10 cellular contexts compared by ENCODE assay signal in genomic region chrX:148133099-148133725, GRCh38.
DNase-seq lines count a peak whose midpoint lies in the region; ATAC-seq and TF ChIP-seq lines count a peak whose summit lies in the region.
"Had no signal": no experiment of that assay in that cellular context is flagged by ENCODE, and none has a peak within 500 bp of the region (broad histone marks: within the 10 kb centered on the region; RNA-seq: fewer than 3 reads in every experiment).

No MANE protein-coding gene starts in this region.

- no peak overlapping the region for H2BK12ac ChIP-seq in H9 (ENCODE audit: insufficient read length, low read depth, low read length)

- H3K4ac ChIP-seq in H9 (ENCODE audit: low read depth, low read length), result no peak overlapping the region

- no peaks in the 10 kb centered on the region for H3K36me3 ChIP-seq in Panc1 (ENCODE audit: control insufficient read depth, insufficient read depth, low read length)
- H3K36me3 ChIP-seq in hepatocyte (replicated peaks; ENCODE audit: insufficient read depth, low read depth), result no peaks in the 10 kb centered on the region
- no peaks in the 10 kb centered on the region for H3K36me3 ChIP-seq in thyroid gland

- intact Hi-C loops in Panc1 (cut with micrococcal nuclease; ENCODE audit: unreplicated experiment), result loop anchor here (5.0 kb wide), 1 partner anchor 1154 kb away; no protein-coding TSS in a partner anchor
- intact Hi-C loops in thyroid gland (cut with DNase I), result no loop called here

- H2BK15ac ChIP-seq in H9 (ENCODE audit: low read depth, low read length), result no peak overlapping the region

- H2BK120ac ChIP-seq in H9 (ENCODE audit: low read depth, low read length, poor library complexity, severe bottlenecking), result no peak overlapping the region

- no peak overlapping the region for H2AFZ ChIP-seq in H9 (ENCODE audit: low read length)
- no peak overlapping the region for H2AFZ ChIP-seq in hepatocyte

- TF ChIP-seq CTCF in C4-2B (conservative IDR thresholded peaks at IDR 0.05), result peak; percentile 16
- TF ChIP-seq CTCF in H9 (conservative IDR thresholded peaks at IDR 0.05), result peak; percentile 34; the same call in 2 of the 3 replicates
- TF ChIP-seq CTCF in Panc1 (IDR thresholded peaks at IDR 0.05), result peak; percentile 18; the same call in 1 of the 2 replicates
- peak; percentile 42 for TF ChIP-seq CTCF in hepatocyte (IDR thresholded peaks at IDR 0.05; ENCODE audit: poor library complexity)
- no peak for TF ChIP-seq CTCF in thyroid gland (IDR thresholded peaks at IDR 0.05)
- TF ChIP-seq CTCF in osteocyte (IDR thresholded peaks at IDR 0.05), result no peak

- no peaks in the 10 kb centered on the region for H3K27me3 ChIP-seq in H9 (ENCODE audit: insufficient read depth, low read length)
- no peaks in the 10 kb centered on the region for H3K27me3 ChIP-seq in Panc1 (ENCODE audit: control insufficient read depth, insufficient read depth, low read length)
- H3K27me3 ChIP-seq in hepatocyte, result no peaks in the 10 kb centered on the region
- H3K27me3 ChIP-seq in thyroid gland, result no peaks in the 10 kb centered on the region

- peaks cover under 1 to 1% (median under 1%) of the 10 kb centered on the region in 3 experiments; a peak in 4 of 7 replicates for H3K36me3 Mint-ChIP-seq in H9 (ENCODE audit: insufficient read depth in 1 of 3, low read depth in 3 of 3)
- no peaks in the 10 kb centered on the region for H3K36me3 Mint-ChIP-seq in osteocyte (ENCODE audit: unreplicated experiment)

- H3K4me1 Mint-ChIP-seq in H9 (peaks cover 2 to 6% of the 10 kb centered on the region in 2 experiments; a peak in 2 of 4 replicates), osteocyte (ENCODE audit: unreplicated experiment) (no peaks in the 10 kb centered on the region)
- H3K4me1 Mint-ChIP-seq: activated CD4-positive, alpha-beta T cell treated with anti-CD3 and anti-CD28 coated beads for 36 hours had no signal

- H2BK5ac ChIP-seq in H9 (ENCODE audit: insufficient read length, low read length), result no peak overlapping the region

- no CpG with 5 or more reads among the region's 6 CpGs for WGBS in H9 (ENCODE audit: extremely low coverage, insufficient read length, low lambda C conversion rate)
- 58% methylated on average over 6 of the region's 6 CpGs for WGBS in hepatocyte (ENCODE audit: low lambda C conversion rate, missing lambda C conversion rate)
- 49 to 50% methylated on average over 5 to 6 of the region's 6 CpGs for WGBS in thyroid gland, 2 donors

- H3K27ac ChIP-seq in C4-2B, result no peak overlapping the region
- H3K27ac ChIP-seq in H9 (ENCODE audit: insufficient read length, low read depth, low read length), result no peak overlapping the region
- no peak overlapping the region for H3K27ac ChIP-seq in Panc1 (ENCODE audit: low read length)
- no peak overlapping the region for H3K27ac ChIP-seq in hepatocyte
- no peak overlapping the region for H3K27ac ChIP-seq in thyroid gland

- no peak overlapping the region for H4K5ac ChIP-seq in H9 (ENCODE audit: insufficient read length, low read depth, low read length)

- no peak overlapping the region for H3K4me3 Mint-ChIP-seq in H9
- H3K4me3 Mint-ChIP-seq in osteocyte (ENCODE audit: unreplicated experiment), result no peak overlapping the region
- H3K4me3 Mint-ChIP-seq: activated CD4-positive, alpha-beta T cell treated with anti-CD3 and anti-CD28 coated beads for 36 hours; stimulated activated naive CD8-positive, alpha-beta T cell treated with anti-CD3 and anti-CD28 coated beads, Interleukin-15, Interleukin-2, amounts not matched to agents 100 ng/mL and 50 ng/mL, for 24 hours had no signal

- H3K9me3 Mint-ChIP-seq in H9 (peaks cover 37 to 51% of the 10 kb centered on the region in 2 experiments), osteocyte (ENCODE audit: unreplicated experiment) (no peaks in the 10 kb centered on the region)
- H3K9me3 Mint-ChIP-seq: stimulated activated naive CD8-positive, alpha-beta T cell treated with anti-CD3 and anti-CD28 coated beads, Interleukin-15, Interleukin-2, amounts not matched to agents 100 ng/mL and 50 ng/mL, for 24 hours had no signal

- H3K18ac ChIP-seq in H9 (ENCODE audit: insufficient read length, low read depth, low read length), result no peak overlapping the region

- no peak overlapping the region for H3K14ac ChIP-seq in H9 (ENCODE audit: insufficient read depth, low read length)

- no peak for DNase-seq in H9
- no peak for DNase-seq in Panc1 (ENCODE audit: low read depth, low spot score)
- DNase-seq in hepatocyte (ENCODE audit: low spot score), result no peak
- DNase-seq in thyroid gland, result no peak
- no peak for DNase-seq in osteocyte (ENCODE audit: extremely low spot score, unreplicated experiment)
- DNase-seq: activated CD4-positive, alpha-beta T cell treated with anti-CD3 and anti-CD28 coated beads for 36 hours had no signal

- H3K79me1 ChIP-seq in H9 (ENCODE audit: insufficient read depth, low read depth, low read length, poor library complexity, severe bottlenecking), result no peaks in the 10 kb centered on the region

- no peak overlapping the region for H3K9ac ChIP-seq in H9 (ENCODE audit: extremely low read depth, insufficient read length, low read length)

- BruUV-seq in Panc1 (replicated peaks; lab: Mats Ljungman, UMichigan), result no TSS peak

- H3K27me3 Mint-ChIP-seq in H9 (ENCODE audit: low read depth), result no peaks in the 10 kb centered on the region
- no peaks in the 10 kb centered on the region for H3K27me3 Mint-ChIP-seq in osteocyte (ENCODE audit: unreplicated experiment)
- H3K27me3 Mint-ChIP-seq: activated CD4-positive, alpha-beta T cell treated with anti-CD3 and anti-CD28 coated beads for 36 hours; stimulated activated naive CD8-positive, alpha-beta T cell treated with anti-CD3 and anti-CD28 coated beads, Interleukin-15, Interleukin-2, amounts not matched to agents 100 ng/mL and 50 ng/mL, for 24 hours had no signal

- H3K56ac ChIP-seq in H9 (ENCODE audit: insufficient read length, low read depth, low read length), result no peak overlapping the region

- H3K4me3 ChIP-seq in Panc1 (ENCODE audit: low read depth in 2 of 2, low read length in 2 of 2) (no peak overlapping the region), hepatocyte (no peak overlapping the region), thyroid gland (replicated peaks in 1 of 3) (no peak overlapping the region)

- no peak overlapping the region for H4K8ac ChIP-seq in H9 (replicated peaks; ENCODE audit: insufficient read length, low read depth, low read length)

- H3K4me1 ChIP-seq in H9 (ENCODE audit: insufficient read depth, low read length), result no peaks in the 10 kb centered on the region
- H3K4me1 ChIP-seq in Panc1 (ENCODE audit: control insufficient read depth, insufficient read depth, low read length), result no peaks in the 10 kb centered on the region
- H3K4me1 ChIP-seq in hepatocyte (ENCODE audit: insufficient read depth), result no peaks in the 10 kb centered on the region
- H3K4me1 ChIP-seq in thyroid gland, result no peaks in the 10 kb centered on the region

- CTCF ChIA-PET in Panc1 (lab: Charles Lee), result no interaction called here

- H3K27ac Mint-ChIP-seq in H9 (no peak overlapping the region), osteocyte (ENCODE audit: unreplicated experiment) (no peak overlapping the region)
- H3K27ac Mint-ChIP-seq: activated CD4-positive, alpha-beta T cell treated with anti-CD3 and anti-CD28 coated beads for 36 hours; stimulated activated naive CD8-positive, alpha-beta T cell treated with anti-CD3 and anti-CD28 coated beads, Interleukin-15, Interleukin-2, amounts not matched to agents 100 ng/mL and 50 ng/mL, for 24 hours had no signal

- POLR2A ChIA-PET in Panc1 (lab: Charles Lee), result no interaction called here

- H3K9me2 ChIP-seq in hepatocyte (replicated peaks; ENCODE audit: insufficient read depth), result no peaks in the 10 kb centered on the region

- H3K79me2 ChIP-seq in H9 (ENCODE audit: insufficient read depth, low read length) (no peaks in the 10 kb centered on the region), hepatocyte (no peaks in the 10 kb centered on the region)

- H3K23ac ChIP-seq in H9 (ENCODE audit: insufficient read length, low read depth, low read length), result no peak overlapping the region

- no peak overlapping the region for H4K91ac ChIP-seq in H9 (ENCODE audit: insufficient read length, low read depth, low read length)

- ATAC-seq in Panc1, result no peak
- no peak for ATAC-seq in GM18858 (IDR thresholded peaks at IDR 0.05; ENCODE audit: unreplicated experiment)
- ATAC-seq in GM19455 (IDR thresholded peaks at IDR 0.05; ENCODE audit: unreplicated experiment), result no peak
- ATAC-seq: activated CD4-positive, alpha-beta T cell treated with anti-CD3 and anti-CD28 coated beads for 36 hours had no signal

- no peak overlapping the region for H3T11ph ChIP-seq in H9 (ENCODE audit: low read length)

- in situ Hi-C loops in Panc1 (cut with HindIII; ENCODE audit: low pct_unique_long_range_greater_than_20kb, low sequenced_read_pairs), result no loop called here

- H3K23me2 ChIP-seq in H9 (ENCODE audit: insufficient read length, low read depth, low read length, poor library complexity, severe bottlenecking), result no peaks in the 10 kb centered on the region

- no peak for TF ChIP-seq POLR2A in thyroid gland (IDR thresholded peaks at IDR 0.05)

- H2BK20ac ChIP-seq in H9 (ENCODE audit: low read depth, low read length, poor library complexity, severe bottlenecking), result no peak overlapping the region

- H3K4me2 ChIP-seq in H9 (ENCODE audit: insufficient read depth, insufficient read length, low read length) (no peak overlapping the region), hepatocyte (no peak overlapping the region)

- no peak overlapping the region for H2AK5ac ChIP-seq in H9 (ENCODE audit: insufficient read length, low read length)

- H3K9me3 ChIP-seq in H9 (ENCODE audit: control insufficient read depth, low read depth, low read length) (peaks cover 27% of the 10 kb centered on the region), Panc1 (ENCODE audit: control insufficient read depth, insufficient read depth, low read depth, low read length) (no peaks in the 10 kb centered on the region), hepatocyte (ENCODE audit: low read depth) (no peaks in the 10 kb centered on the region), thyroid gland (no peaks in the 10 kb centered on the region)

- H4K20me1 ChIP-seq in H9 (ENCODE audit: control insufficient read depth, insufficient read depth, insufficient read length), result no peaks in the 10 kb centered on the region
- no peaks in the 10 kb centered on the region for H4K20me1 ChIP-seq in hepatocyte (ENCODE audit: insufficient read depth, poor library complexity, severe bottlenecking)

Comparison
In these comparisons a context has a peak if more than half of its experiments do, and no peak if none do; other contexts are left out.
1. CTCF ChIP-seq: peak in C4-2B (single experiment), H9 (single experiment), Panc1 (single experiment) and hepatocyte (single experiment); none in thyroid gland (0 of 6) and osteocyte (single experiment).